In the genomic region with DNA sequence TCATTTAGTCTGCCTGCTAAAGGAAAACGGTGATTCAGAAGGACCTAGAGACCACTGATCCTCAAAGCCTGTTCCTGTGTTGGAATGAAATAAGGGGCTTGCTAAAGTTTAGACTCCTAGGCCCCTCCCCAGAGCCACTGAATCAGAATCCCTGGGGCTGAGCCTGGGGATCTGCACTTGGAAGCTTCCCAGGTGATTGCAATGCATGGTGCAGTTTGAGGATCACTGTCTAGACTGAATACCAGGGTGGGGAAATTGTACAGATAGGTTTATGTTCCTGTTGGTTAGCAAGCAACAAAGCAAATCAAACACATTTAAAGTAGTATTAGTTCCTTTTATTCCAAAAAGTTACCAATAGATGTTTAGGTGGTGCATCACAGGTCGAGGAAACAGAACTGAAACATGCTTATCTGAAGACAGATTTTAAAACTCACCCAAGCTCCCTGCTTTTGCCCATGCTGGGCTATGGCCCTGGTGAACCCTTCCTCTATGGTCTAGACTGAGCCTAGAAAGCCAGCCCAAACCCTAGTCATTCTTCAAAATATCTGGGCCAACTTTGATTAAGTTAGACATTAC, we compare ENCODE assay signal across 14 cellular contexts.
"Had no signal": no experiment of that assay in that cellular context is flagged by ENCODE, and none has a peak within 500 bp of the region (broad histone marks: within the 10 kb centered on the region; RNA-seq: fewer than 3 reads in every experiment).

No MANE protein-coding gene starts in this region.

- ATAC-seq: activated CD8-positive, alpha-beta T cell treated with anti-CD3 and anti-CD28 coated beads, Interleukin-2, amount 10 ng/mL, durations not matched to agents 7 days and 5 days; body of pancreas had no signal

- H3K9me3 Mint-ChIP-seq: activated naive CD4-positive, alpha-beta T cell treated with anti-CD3 and anti-CD28 coated beads for 36 hours; endodermal cell; nephron progenitor cell had no signal

- H3K27ac Mint-ChIP-seq: activated CD8-positive, alpha-beta T cell treated with anti-CD3 and anti-CD28 coated beads, Interleukin-2, amount 10 ng/mL, durations not matched to agents 7 days and 5 days; activated naive CD4-positive, alpha-beta T cell treated with anti-CD3 and anti-CD28 coated beads for 36 hours; endodermal cell had no signal

- H3K27me3 ChIP-seq: body of pancreas, thyroid gland had no signal

- H3K27ac ChIP-seq: thyroid gland had no signal

- H3K4me3 ChIP-seq: body of pancreas, thyroid gland had no signal

- DNase-seq: activated CD4-positive, alpha-beta T cell treated with anti-CD3 and anti-CD28 coated beads for 4 hours; activated CD8-positive, alpha-beta memory T cell treated with anti-CD3 and anti-CD28 coated beads, Interleukin-2, amount 50 U/mL, for 48 hours; activated CD8-positive, alpha-beta T cell treated with anti-CD3 and anti-CD28 coated beads, Interleukin-2, amount 10 ng/mL, durations not matched to agents 7 days and 5 days; activated naive CD4-positive, alpha-beta T cell treated with anti-CD3 and anti-CD28 coated beads for 36 hours; body of pancreas; cerebellar nuclear complex; dermis blood vessel endothelial cell; endodermal cell; erythroblast; nephron progenitor cell; stimulated activated CD4-positive, alpha-beta T cell treated with anti-CD3 and anti-CD28 coated beads, Interleukin-15, amount 100 ng/mL, for 24 hours; stimulated activated CD4-positive, alpha-beta T cell treated with anti-CD3 and anti-CD28 coated beads, Interleukin-4, amount 100 ng/mL, for 24 hours; T-helper 9 cell; thyroid gland had no signal

- H3K4me3 Mint-ChIP-seq: activated CD8-positive, alpha-beta T cell treated with anti-CD3 and anti-CD28 coated beads, Interleukin-2, amount 10 ng/mL, durations not matched to agents 7 days and 5 days; activated naive CD4-positive, alpha-beta T cell treated with anti-CD3 and anti-CD28 coated beads for 36 hours; endodermal cell; nephron progenitor cell had no signal

- H3K9me3 ChIP-seq: body of pancreas, thyroid gland had no signal
